In genomic region chr7:101077303-101078086, GRCh38 we compare ENCODE assay signal across 1 cellular context.
TF ChIP-seq lines count a peak whose summit lies in the region.

No MANE protein-coding gene starts in this region.

TF ChIP-seq in K562, 482 proteins besides CTCF, POLR2A, EP300 and RAD21 (continued from another document and continues in another):
- TF ChIP-seq ZKSCAN3 (CRISPR knock-in tag; IDR thresholded peaks at IDR 0.05) (no peak), ELF2 (CRISPR knock-in tag; IDR thresholded peaks at IDR 0.05) (no peak), HNRNPUL1 (IDR thresholded peaks at IDR 0.05; ENCODE audit: low read length) (no peak), HOXB6 (CRISPR knock-in tag; IDR thresholded peaks at IDR 0.05; ENCODE audit: borderline replicate concordance) (no peak), ARID2 (IDR thresholded peaks at IDR 0.05) (peak; percentile 53; the same call in 1 of the 2 replicates), SRSF1 (IDR thresholded peaks at IDR 0.05; ENCODE audit: low read depth, low read length) (no peak), PCBP1 (IDR thresholded peaks at IDR 0.05; ENCODE audit: low read depth, low read length, poor library complexity, severe bottlenecking) (no peak), ZKSCAN8 (CRISPR knock-in tag; IDR thresholded peaks at IDR 0.05) (no peak), GTF2E2 (tag; IDR thresholded peaks at IDR 0.05) (no peak), RCOR1 (IDR thresholded peaks at IDR 0.05; ENCODE audit: borderline replicate concordance in 1 of 2, low read depth in 2 of 2, low read length in 2 of 2) (peak in 1 of 2 experiments; percentile 82; a peak in 2 of 4 replicates), ZSCAN29 (IDR thresholded peaks at IDR 0.05) (no peak), PHF21A (IDR thresholded peaks at IDR 0.05; ENCODE audit: borderline replicate concordance, low read depth) (peak; percentile 13; the same call in 1 of the 2 replicates), ZNF280A (IDR thresholded peaks at IDR 0.05; ENCODE audit: low read depth, partially characterized antibody) (no peak), PTBP1 (IDR thresholded peaks at IDR 0.05; ENCODE audit: low read depth, low read length) (no peak), ZNF77 (CRISPR knock-in tag; IDR thresholded peaks at IDR 0.05) (no peak), TFAP4 (CRISPR knock-in tag; IDR thresholded peaks at IDR 0.05; ENCODE audit: borderline replicate concordance) (peak; percentile 63; the same call in 1 of the 2 replicates), ZBTB17 (CRISPR knock-in tag; IDR thresholded peaks at IDR 0.05) (no peak), ZNF398 (CRISPR knock-in tag; IDR thresholded peaks at IDR 0.05) (no peak), ZNF445 (CRISPR knock-in tag; IDR thresholded peaks at IDR 0.05; ENCODE audit: low read depth) (no peak), SMAD1 (IDR thresholded peaks at IDR 0.05; ENCODE audit: low read depth, low read length, partially characterized antibody) (no peak), ZHX1 (conservative IDR thresholded peaks at IDR 0.05; ENCODE audit: low read length) (0 out of 2 replicates have a peak, but pooled peaks have one; percentile 64), ZNF146 (CRISPR knock-in tag; IDR thresholded peaks at IDR 0.05; ENCODE audit: unreplicated experiment) (no peak), MEIS2 (IDR thresholded peaks at IDR 0.05; ENCODE audit: partially characterized antibody) (no peak), YY1 (IDR thresholded peaks at IDR 0.05; ENCODE audit: borderline replicate concordance in 1 of 3, control insufficient read depth in 1 of 3, extremely low read depth in 1 of 3, insufficient read depth in 3 of 3, insufficient read length in 1 of 3, insufficient replicate concordance in 2 of 3, low read depth in 1 of 3, low read length in 2 of 3) (peak in 1 of 3 experiments; percentile 48), FOSL1 (tag; conservative IDR thresholded peaks at IDR 0.05) (no peak), TEAD4 (IDR thresholded peaks at IDR 0.05; ENCODE audit: low read length) (peak; percentile 57; the same call in 1 of the 2 replicates), TEAD4 (CRISPR knock-in tag; IDR thresholded peaks at IDR 0.05; ENCODE audit: borderline replicate concordance) (no peak), ATF4 (CRISPR knock-in tag; IDR thresholded peaks at IDR 0.05) (no peak), MAFK (IDR thresholded peaks at IDR 0.05; ENCODE audit: low read length) (no peak), ZC3H11A (IDR thresholded peaks at IDR 0.05; ENCODE audit: low read depth, low read length) (no peak), MTA3 (IDR thresholded peaks at IDR 0.05; ENCODE audit: borderline replicate concordance) (no peak), ZNF384 (IDR thresholded peaks at IDR 0.05; ENCODE audit: low read depth, low read length) (peak; percentile 34; the same call in 1 of the 2 replicates), CBFA2T2 (conservative IDR thresholded peaks at IDR 0.05) (no peak), ZBTB8A (IDR thresholded peaks at IDR 0.05; ENCODE audit: partially characterized antibody) (no peak), NFYB (IDR thresholded peaks at IDR 0.05; ENCODE audit: extremely low read depth, insufficient read length) (no peak), SAFB (IDR thresholded peaks at IDR 0.05; ENCODE audit: borderline replicate concordance, low read depth, low read length) (no peak), ZNF184 (CRISPR knock-in tag; IDR thresholded peaks at IDR 0.05) (no peak), NCOA4 (IDR thresholded peaks at IDR 0.05; ENCODE audit: partially characterized antibody) (no peak), E2F4 (CRISPR knock-in tag; IDR thresholded peaks at IDR 0.05; ENCODE audit: low read depth) (no peak), NRF1 (conservative IDR thresholded peaks at IDR 0.05 in 1 of 2, IDR thresholded peaks at IDR 0.05 in 1 of 2) (no peak), FOXJ3 (CRISPR knock-in tag; IDR thresholded peaks at IDR 0.05) (no peak), POLR2AphosphoS5 (IDR thresholded peaks at IDR 0.05; ENCODE audit: control insufficient read depth, insufficient read depth, low read depth, low read length) (no peak)
- TF ChIP-seq, protein P1, sequence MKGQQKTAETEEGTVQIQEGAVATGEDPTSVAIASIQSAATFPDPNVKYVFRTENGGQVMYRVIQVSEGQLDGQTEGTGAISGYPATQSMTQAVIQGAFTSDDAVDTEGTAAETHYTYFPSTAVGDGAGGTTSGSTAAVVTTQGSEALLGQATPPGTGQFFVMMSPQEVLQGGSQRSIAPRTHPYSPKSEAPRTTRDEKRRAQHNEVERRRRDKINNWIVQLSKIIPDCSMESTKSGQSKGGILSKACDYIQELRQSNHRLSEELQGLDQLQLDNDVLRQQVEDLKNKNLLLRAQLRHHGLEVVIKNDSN (CRISPR knock-in tag; IDR thresholded peaks at IDR 0.05): no peak
- TF ChIP-seq, protein P2, sequence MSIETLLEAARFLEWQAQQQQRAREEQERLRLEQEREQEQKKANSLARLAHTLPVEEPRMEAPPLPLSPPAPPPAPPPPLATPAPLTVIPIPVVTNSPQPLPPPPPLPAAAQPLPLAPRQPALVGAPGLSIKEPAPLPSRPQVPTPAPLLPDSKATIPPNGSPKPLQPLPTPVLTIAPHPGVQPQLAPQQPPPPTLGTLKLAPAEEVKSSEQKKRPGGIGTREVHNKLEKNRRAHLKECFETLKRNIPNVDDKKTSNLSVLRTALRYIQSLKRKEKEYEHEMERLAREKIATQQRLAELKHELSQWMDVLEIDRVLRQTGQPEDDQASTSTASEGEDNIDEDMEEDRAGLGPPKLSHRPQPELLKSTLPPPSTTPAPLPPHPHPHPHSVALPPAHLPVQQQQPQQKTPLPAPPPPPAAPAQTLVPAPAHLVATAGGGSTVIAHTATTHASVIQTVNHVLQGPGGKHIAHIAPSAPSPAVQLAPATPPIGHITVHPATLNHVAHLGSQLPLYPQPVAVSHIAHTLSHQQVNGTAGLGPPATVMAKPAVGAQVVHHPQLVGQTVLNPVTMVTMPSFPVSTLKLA (conservative IDR thresholded peaks at IDR 0.05): no peak; a peak in 1 of 4 replicates
- TF ChIP-seq, protein P3, sequence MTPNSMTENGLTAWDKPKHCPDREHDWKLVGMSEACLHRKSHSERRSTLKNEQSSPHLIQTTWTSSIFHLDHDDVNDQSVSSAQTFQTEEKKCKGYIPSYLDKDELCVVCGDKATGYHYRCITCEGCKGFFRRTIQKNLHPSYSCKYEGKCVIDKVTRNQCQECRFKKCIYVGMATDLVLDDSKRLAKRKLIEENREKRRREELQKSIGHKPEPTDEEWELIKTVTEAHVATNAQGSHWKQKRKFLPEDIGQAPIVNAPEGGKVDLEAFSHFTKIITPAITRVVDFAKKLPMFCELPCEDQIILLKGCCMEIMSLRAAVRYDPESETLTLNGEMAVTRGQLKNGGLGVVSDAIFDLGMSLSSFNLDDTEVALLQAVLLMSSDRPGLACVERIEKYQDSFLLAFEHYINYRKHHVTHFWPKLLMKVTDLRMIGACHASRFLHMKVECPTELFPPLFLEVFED (CRISPR knock-in tag; conservative IDR thresholded peaks at IDR 0.05): no peak
- TF ChIP-seq, protein P4, sequence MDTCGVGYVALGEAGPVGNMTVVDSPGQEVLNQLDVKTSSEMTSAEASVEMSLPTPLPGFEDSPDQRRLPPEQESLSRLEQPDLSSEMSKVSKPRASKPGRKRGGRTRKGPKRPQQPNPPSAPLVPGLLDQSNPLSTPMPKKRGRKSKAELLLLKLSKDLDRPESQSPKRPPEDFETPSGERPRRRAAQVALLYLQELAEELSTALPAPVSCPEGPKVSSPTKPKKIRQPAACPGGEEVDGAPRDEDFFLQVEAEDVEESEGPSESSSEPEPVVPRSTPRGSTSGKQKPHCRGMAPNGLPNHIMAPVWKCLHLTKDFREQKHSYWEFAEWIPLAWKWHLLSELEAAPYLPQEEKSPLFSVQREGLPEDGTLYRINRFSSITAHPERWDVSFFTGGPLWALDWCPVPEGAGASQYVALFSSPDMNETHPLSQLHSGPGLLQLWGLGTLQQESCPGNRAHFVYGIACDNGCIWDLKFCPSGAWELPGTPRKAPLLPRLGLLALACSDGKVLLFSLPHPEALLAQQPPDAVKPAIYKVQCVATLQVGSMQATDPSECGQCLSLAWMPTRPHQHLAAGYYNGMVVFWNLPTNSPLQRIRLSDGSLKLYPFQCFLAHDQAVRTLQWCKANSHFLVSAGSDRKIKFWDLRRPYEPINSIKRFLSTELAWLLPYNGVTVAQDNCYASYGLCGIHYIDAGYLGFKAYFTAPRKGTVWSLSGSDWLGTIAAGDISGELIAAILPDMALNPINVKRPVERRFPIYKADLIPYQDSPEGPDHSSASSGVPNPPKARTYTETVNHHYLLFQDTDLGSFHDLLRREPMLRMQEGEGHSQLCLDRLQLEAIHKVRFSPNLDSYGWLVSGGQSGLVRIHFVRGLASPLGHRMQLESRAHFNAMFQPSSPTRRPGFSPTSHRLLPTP (IDR thresholded peaks at IDR 0.05; ENCODE audit: borderline replicate concordance, extremely low read depth, insufficient read length): no peak
- TF ChIP-seq, protein P5, sequence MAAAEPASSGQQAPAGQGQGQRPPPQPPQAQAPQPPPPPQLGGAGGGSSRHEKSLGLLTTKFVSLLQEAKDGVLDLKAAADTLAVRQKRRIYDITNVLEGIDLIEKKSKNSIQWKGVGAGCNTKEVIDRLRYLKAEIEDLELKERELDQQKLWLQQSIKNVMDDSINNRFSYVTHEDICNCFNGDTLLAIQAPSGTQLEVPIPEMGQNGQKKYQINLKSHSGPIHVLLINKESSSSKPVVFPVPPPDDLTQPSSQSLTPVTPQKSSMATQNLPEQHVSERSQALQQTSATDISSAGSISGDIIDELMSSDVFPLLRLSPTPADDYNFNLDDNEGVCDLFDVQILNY (CRISPR knock-in tag; IDR thresholded peaks at IDR 0.05): no peak
